Comparison of ENCODE assay signal across 29 cellular contexts in the genomic region with DNA sequence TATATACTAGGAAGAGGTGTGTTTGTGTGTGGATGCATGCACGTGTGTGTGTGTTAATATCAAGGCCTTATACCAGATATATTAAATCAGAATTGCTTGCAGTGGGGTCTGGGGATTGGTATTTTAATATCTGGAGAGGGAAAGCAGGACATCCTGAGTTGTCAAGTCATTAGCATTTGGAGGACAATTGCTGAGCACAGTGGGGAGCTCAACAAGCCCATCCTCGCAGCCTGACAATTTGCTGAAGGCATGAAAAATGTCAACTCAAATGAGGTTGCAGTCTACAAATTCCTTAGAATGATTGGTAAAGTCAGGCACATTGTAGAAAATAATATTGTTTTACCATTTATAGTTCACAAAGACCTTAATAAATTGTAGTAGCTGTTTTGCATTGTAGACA.
"Had no signal": no experiment of that assay in that cellular context is flagged by ENCODE, and none has a peak within 500 bp of the region (broad histone marks: within the 10 kb centered on the region; RNA-seq: fewer than 3 reads in every experiment).

No MANE protein-coding gene starts in this region.

- H3K4me3 Mint-ChIP-seq: naive thymus-derived CD4-positive, alpha-beta T cell; natural killer cell treated with Interleukin-12 subunit alpha and Interleukin-12 subunit beta and Interleukin-15 and Interleukin-18, amount 100 ng/mL, for 72 hours; neural crest cell; stimulated activated effector memory CD8-positive, alpha-beta T cell treated with anti-CD3 and anti-CD28 coated beads, Interleukin-12 subunit alpha, Interleukin-12 subunit beta, amount 100 ng/mL, for 72 hours; stimulated activated naive CD8-positive, alpha-beta T cell treated with anti-CD3 and anti-CD28 coated beads, Interleukin-15, Interleukin-2, amounts not matched to agents 100 ng/mL and 50 ng/mL, for 24 hours had no signal

- H3K4me3 ChIP-seq: left ventricle myocardium inferior, lung, mucosa of descending colon, ovary, right atrium auricular region, skin epidermis, suprapubic skin, thoracic aorta, tibial artery, upper lobe of right lung, uterus had no signal

- H3K27me3 Mint-ChIP-seq: natural killer cell treated with Interleukin-12 subunit alpha and Interleukin-12 subunit beta and Interleukin-15 and Interleukin-18, amount 100 ng/mL, for 72 hours; progenitor cell of endocrine pancreas; stimulated activated naive CD8-positive, alpha-beta T cell treated with anti-CD3 and anti-CD28 coated beads, Interleukin-15, Interleukin-2, amounts not matched to agents 100 ng/mL and 50 ng/mL, for 24 hours had no signal

- H3K27ac Mint-ChIP-seq: naive thymus-derived CD4-positive, alpha-beta T cell; natural killer cell treated with Interleukin-12 subunit alpha and Interleukin-12 subunit beta and Interleukin-15 and Interleukin-18, amount 100 ng/mL, for 72 hours; progenitor cell of endocrine pancreas; stimulated activated effector memory CD8-positive, alpha-beta T cell treated with anti-CD3 and anti-CD28 coated beads, Interleukin-12 subunit alpha, Interleukin-12 subunit beta, amount 100 ng/mL, for 72 hours; stimulated activated naive CD8-positive, alpha-beta T cell treated with anti-CD3 and anti-CD28 coated beads, Interleukin-15, Interleukin-2, amounts not matched to agents 100 ng/mL and 50 ng/mL, for 24 hours had no signal

- H3K36me3 ChIP-seq: left ventricle myocardium inferior, neutrophil, ovary, right atrium auricular region, suprapubic skin, thoracic aorta, tibial artery, upper lobe of right lung, uterus had no signal

- H3K9me3 ChIP-seq: left ventricle myocardium inferior, neutrophil, ovary, right atrium auricular region, suprapubic skin, thoracic aorta, tibial artery, upper lobe of right lung, uterus had no signal

- H3K4me1 Mint-ChIP-seq: naive thymus-derived CD4-positive, alpha-beta T cell; neural crest cell; stimulated activated effector memory CD8-positive, alpha-beta T cell treated with anti-CD3 and anti-CD28 coated beads, Interleukin-12 subunit alpha, Interleukin-12 subunit beta, amount 100 ng/mL, for 72 hours had no signal

- H3K27me3 ChIP-seq: neutrophil, ovary, right atrium auricular region, suprapubic skin, tibial artery, upper lobe of right lung, uterus had no signal

- H3K27ac ChIP-seq: left ventricle myocardium inferior, neutrophil, ovary, right atrium auricular region, skin epidermis, suprapubic skin, thoracic aorta, tibial artery, upper lobe of right lung, uterus had no signal

- H3K4me1 ChIP-seq: left ventricle myocardium inferior, right atrium auricular region, suprapubic skin, tibial artery, upper lobe of right lung, uterus had no signal

- DNase-seq: head of caudate nucleus; hippocampal formation; islet precursor cell; left ventricle myocardium inferior; midbrain; mucosa of descending colon; naive thymus-derived CD4-positive, alpha-beta T cell; ovary; stimulated activated CD4-positive, alpha-beta T cell treated with anti-CD3 and anti-CD28 coated beads, Interleukin-12 subunit alpha, Interleukin-12 subunit beta, amount 100 ng/mL, for 4 hours; stimulated activated CD4-positive, alpha-beta T cell treated with anti-CD3 and anti-CD28 coated beads, Interleukin-15, amount 100 ng/mL, for 24 hours; stimulated activated CD4-positive, alpha-beta T cell treated with anti-CD3 and anti-CD28 coated beads, Interleukin-2, amount 100 ng/mL, for 24 hours; stimulated activated CD4-positive, alpha-beta T cell treated with anti-CD3 and anti-CD28 coated beads, Interleukin-4, amount 100 ng/mL, for 1 hour; stimulated activated naive CD4-positive, alpha-beta T cell; tibial artery; trophoblast cell; upper lobe of right lung; uterus had no signal

- H3K36me3 Mint-ChIP-seq: naive thymus-derived CD4-positive, alpha-beta T cell; natural killer cell treated with Interleukin-12 subunit alpha and Interleukin-12 subunit beta and Interleukin-15 and Interleukin-18, amount 100 ng/mL, for 72 hours; stimulated activated effector memory CD8-positive, alpha-beta T cell treated with anti-CD3 and anti-CD28 coated beads, Interleukin-12 subunit alpha, Interleukin-12 subunit beta, amount 100 ng/mL, for 72 hours had no signal

- ATAC-seq: mucosa of descending colon; naive thymus-derived CD4-positive, alpha-beta T cell; natural killer cell treated with Interleukin-12 subunit alpha and Interleukin-12 subunit beta and Interleukin-15 and Interleukin-18, amount 100 ng/mL, for 72 hours; sciatic nerve; stimulated activated effector memory CD8-positive, alpha-beta T cell treated with anti-CD3 and anti-CD28 coated beads, Interleukin-12 subunit alpha, Interleukin-12 subunit beta, amount 100 ng/mL, for 72 hours; upper lobe of right lung had no signal

- H3K9me3 Mint-ChIP-seq: neural crest cell had no signal
